20 cellular contexts compared by ENCODE assay signal in the genomic region with DNA sequence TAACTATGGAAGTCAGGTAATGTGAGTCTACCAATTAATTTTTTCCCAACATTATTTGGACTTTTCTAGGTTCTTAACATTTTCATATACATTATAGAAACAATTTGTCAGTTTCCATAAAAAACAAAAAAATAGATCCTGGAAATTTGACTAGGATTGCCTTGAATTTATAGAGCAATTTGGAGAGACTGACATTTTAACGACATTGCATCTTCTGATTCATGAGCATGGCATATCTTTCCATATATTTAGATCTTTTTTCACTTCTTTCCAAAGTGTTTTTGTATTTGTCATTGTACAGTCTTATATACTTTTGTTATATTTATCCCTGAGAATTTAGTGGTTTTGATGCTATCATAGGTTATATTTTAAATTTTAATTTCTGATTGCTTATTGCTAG.
"Had no signal": no experiment of that assay in that cellular context is flagged by ENCODE, and none has a peak within 500 bp of the region (broad histone marks: within the 10 kb centered on the region; RNA-seq: fewer than 3 reads in every experiment).

No MANE protein-coding gene starts in this region.

- H3K4me1 Mint-ChIP-seq: mesothelial cell of epicardium, nephron progenitor cell had no signal

- ATAC-seq: gastroesophageal sphincter; left lobe of liver; lower lobe of right lung; sciatic nerve; stimulated activated memory B cell treated with anti-CD40 and anti-IgM and Interleukin-4, amounts not matched to agents 10 μg/mL and 1 μg/mL and 100 μg/mL, for 72 hours had no signal

- H3K27ac ChIP-seq: epithelial cell of prostate, esophagus muscularis mucosa, gastroesophageal sphincter, lower lobe of right lung, neutrophil, spleen had no signal

- H3K4me3 ChIP-seq: esophagus muscularis mucosa, gastroesophageal sphincter, lower lobe of right lung, spleen had no signal

- DNase-seq: effector memory CD4-positive, alpha-beta T cell; glutamatergic neuron; islet precursor cell; lower lobe of right lung; nephron progenitor cell; posterior cingulate gyrus; spleen; stimulated activated CD4-positive, alpha-beta T cell treated with anti-CD3 and anti-CD28 coated beads, Interleukin-15, amount 100 ng/mL, for 24 hours; stimulated activated CD4-positive, alpha-beta T cell treated with anti-CD3 and anti-CD28 coated beads, Interleukin-1b, Interleukin-23, amount 100 ng/mL, for 48 hours; stimulated activated CD4-positive, alpha-beta T cell treated with anti-CD3 and anti-CD28 coated beads, Interleukin-4, amount 100 ng/mL, for 24 hours; trophoblast cell had no signal

- H3K9me3 Mint-ChIP-seq: memory B cell had no signal

- H3K9me3 ChIP-seq: esophagus muscularis mucosa, gastroesophageal sphincter, lower lobe of right lung, neutrophil, spleen had no signal

- H3K27me3 ChIP-seq: esophagus muscularis mucosa, gastroesophageal sphincter, neutrophil, spleen had no signal

- H3K27ac Mint-ChIP-seq: mesothelial cell of epicardium; nephron progenitor cell; stimulated activated memory B cell treated with anti-CD40 and anti-IgM and Interleukin-4, amounts not matched to agents 10 μg/mL and 1 μg/mL and 100 μg/mL, for 72 hours had no signal

- H3K27me3 Mint-ChIP-seq: memory B cell; stimulated activated memory B cell treated with anti-CD40 and anti-IgM and Interleukin-4, amounts not matched to agents 10 μg/mL and 1 μg/mL and 100 μg/mL, for 72 hours had no signal

- H3K4me3 Mint-ChIP-seq: memory B cell; mesothelial cell of epicardium; nephron progenitor cell; stimulated activated memory B cell treated with anti-CD40 and anti-IgM and Interleukin-4, amounts not matched to agents 10 μg/mL and 1 μg/mL and 100 μg/mL, for 72 hours had no signal

- H3K36me3 ChIP-seq: neutrophil had no signal
